ENCODE assay signal across 13 cellular contexts in the genomic region with DNA sequence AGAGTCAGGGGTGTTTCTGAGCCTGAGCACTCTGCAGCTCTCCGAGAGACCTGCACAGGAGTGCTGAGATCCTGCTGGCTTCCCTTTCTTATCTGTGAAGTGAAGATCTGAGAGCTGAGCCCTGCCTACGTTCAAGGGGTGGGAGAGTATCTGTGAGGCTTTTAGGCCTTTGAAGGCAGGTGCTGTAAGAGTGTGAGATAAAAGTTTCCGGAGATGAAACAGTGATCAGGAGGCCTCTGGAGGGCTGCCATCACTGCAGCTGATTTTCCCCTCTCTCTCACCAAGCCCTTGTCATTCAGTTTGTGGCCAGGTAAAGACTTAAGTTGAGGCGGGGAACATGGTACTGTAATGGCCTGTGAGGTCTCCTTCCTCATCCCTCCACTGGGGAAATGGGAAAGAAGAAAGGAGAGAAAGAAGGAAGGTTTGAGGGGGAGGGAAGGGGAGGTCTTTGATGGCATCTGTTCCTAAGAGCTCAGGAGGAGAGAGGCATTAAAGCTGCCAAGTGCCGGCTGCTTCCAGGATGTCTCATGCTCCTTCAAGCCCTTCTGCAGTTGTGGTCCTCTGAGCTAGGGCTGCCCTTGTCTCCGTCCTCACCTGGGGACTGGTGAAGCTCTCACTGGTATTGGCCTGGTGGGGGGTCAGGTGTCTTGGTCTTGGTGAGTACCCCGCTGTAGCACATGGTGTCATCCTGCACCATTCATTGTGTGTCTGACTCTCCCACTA.
DNase-seq lines count a peak whose midpoint lies in the region; ATAC-seq, FAIRE-seq and TF ChIP-seq lines count a peak whose summit lies in the region.
"Had no signal": no experiment of that assay in that cellular context is flagged by ENCODE, and none has a peak within 500 bp of the region (broad histone marks: within the 10 kb centered on the region; RNA-seq: fewer than 3 reads in every experiment).

No MANE protein-coding gene starts in this region.

- no peak for DNase-seq in activated CD4-positive, CD25-positive, alpha-beta regulatory T cell (lab: John Stamatoyannopoulos, UW)
- DNase-seq in activated T-cell treated with anti-CD3 and anti-CD28 coated beads, Interleukin-2, amount 50 U/mL, for 48 hours, result peak; percentile 74 to 75
- DNase-seq in mucosa of descending colon (no peak), GM12892 (ENCODE audit: insufficient read length) (no peak), sciatic nerve (ENCODE audit: low spot score) (no peak), smooth muscle cell (lab: John Stamatoyannopoulos, UW; ENCODE audit: unreplicated experiment) (no peak)
- DNase-seq: GF-D8, NCI-H1105 treated with DMSO at 0.1 percent for 48 hours had no signal

- H3F3A ChIP-seq in smooth muscle cell (ENCODE audit: low read depth), result no peaks in the 10 kb centered on the region

- no peak for TF ChIP-seq CTCF in mucosa of descending colon (IDR thresholded peaks at IDR 0.05)
- no peak for TF ChIP-seq CTCF in smooth muscle cell (IDR thresholded peaks at IDR 0.05; ENCODE audit: borderline replicate concordance, insufficient read depth, poor library complexity, severe bottlenecking)

- no peaks in the 10 kb centered on the region for H3K4me1 ChIP-seq in mucosa of descending colon (ENCODE audit: low read depth)
- no peaks in the 10 kb centered on the region for H3K4me1 ChIP-seq in smooth muscle cell (ENCODE audit: low read depth)

- H3K27ac ChIP-seq in smooth muscle cell (ENCODE audit: low read depth), result no peak overlapping the region
- H3K27ac ChIP-seq: neutrophil had no signal

- no peak overlapping the region for H3K9ac ChIP-seq in smooth muscle cell (ENCODE audit: low read depth)

- ATAC-seq in activated CD4-positive, CD25-positive, alpha-beta regulatory T cell treated with anti-CD3 and anti-CD28 coated beads, Interleukin-2, amount 50 U/mL, for 24 hours, result peak; percentile 54 to 59
- ATAC-seq in mucosa of descending colon (peak; percentile 63), sciatic nerve (no peak), GM21390 (IDR thresholded peaks at IDR 0.05; ENCODE audit: unreplicated experiment) (no peak)

- TF ChIP-seq POLR2A in GM12892 (IDR thresholded peaks at IDR 0.05; ENCODE audit: low read depth, low read length), result no peak

- FAIRE-seq in GM12892 (lab: Jason Lieb, UNC), result no peak
- FAIRE-seq: A204.1, RCC 7860 had no signal

- no peak overlapping the region for H2AFZ ChIP-seq in smooth muscle cell (ENCODE audit: low read depth)

- no peaks in the 10 kb centered on the region for H3K27me3 ChIP-seq in smooth muscle cell (ENCODE audit: low read depth)
- H3K27me3 ChIP-seq: neutrophil had no signal

- H3K79me2 ChIP-seq in smooth muscle cell (ENCODE audit: low read depth), result no peaks in the 10 kb centered on the region

- H3K4me3 ChIP-seq in mucosa of descending colon, result no peak overlapping the region
- no peak overlapping the region for H3K4me3 ChIP-seq in smooth muscle cell

- no peak overlapping the region for H3K4me2 ChIP-seq in smooth muscle cell

- intact Hi-C loops in mucosa of descending colon (cut with DNase I, micrococcal nuclease) (no loop called here), sciatic nerve (cut with DNase I) (no loop called here)

- H3K36me3 ChIP-seq in mucosa of descending colon (ENCODE audit: low read depth) (no peaks in the 10 kb centered on the region), smooth muscle cell (ENCODE audit: low read depth) (no peaks in the 10 kb centered on the region)
- H3K36me3 ChIP-seq: neutrophil had no signal

- H3K9me3 ChIP-seq in mucosa of descending colon (no peaks in the 10 kb centered on the region), smooth muscle cell (replicated peaks; ENCODE audit: low read depth) (no peaks in the 10 kb centered on the region)
- H3K9me3 ChIP-seq: neutrophil had no signal

- WGBS in smooth muscle cell (ENCODE audit: low lambda C conversion rate), result 81% methylated on average over 7 of the region's 7 CpGs

- H4K20me1 ChIP-seq in smooth muscle cell (ENCODE audit: low read depth), result no peaks in the 10 kb centered on the region

Comparison
In these comparisons a context has a peak if more than half of its experiments do, and no peak if none do; other contexts are left out.
1. ATAC-seq: peak in activated CD4-positive, CD25-positive, alpha-beta regulatory T cell treated with anti-CD3 and anti-CD28 coated beads, Interleukin-2, amount 50 U/mL, for 24 hours (2 of 2) and mucosa of descending colon (single experiment); none in sciatic nerve (single experiment) and GM21390 (single experiment).
2. DNase-seq: peak in activated T-cell treated with anti-CD3 and anti-CD28 coated beads, Interleukin-2, amount 50 U/mL, for 48 hours (2 of 2); none in activated CD4-positive, CD25-positive, alpha-beta regulatory T cell (0 of 4), mucosa of descending colon (0 of 3), GM12892 (single experiment), sciatic nerve (single experiment) and smooth muscle cell (single experiment).